In genomic region chr7:91082854-91083495, GRCh38 we compare ENCODE assay signal across 1 cellular context.
TF ChIP-seq lines count a peak whose summit lies in the region.

No MANE protein-coding gene starts in this region.

TF ChIP-seq in GM23338, 12 proteins besides CTCF, POLR2A, EP300 and RAD21 (continued from another document):
- TF ChIP-seq ZNF462 (CRISPR knock-in tag; IDR thresholded peaks at IDR 0.05), result no peak
- TF ChIP-seq ZNF114 (CRISPR knock-in tag; IDR thresholded peaks at IDR 0.05), result no peak
- no peak for TF ChIP-seq CREB1 (CRISPR knock-in tag; IDR thresholded peaks at IDR 0.05; ENCODE audit: low read depth)
- no peak for TF ChIP-seq REST (IDR thresholded peaks at IDR 0.05; ENCODE audit: unreplicated experiment)
- no peak for TF ChIP-seq NANOG (IDR thresholded peaks at IDR 0.05; ENCODE audit: borderline replicate concordance)
- TF ChIP-seq EZH2phosphoT487 (IDR thresholded peaks at IDR 0.05; ENCODE audit: unreplicated experiment), result no peak
